11 cellular contexts compared by ENCODE assay signal in genomic region chr15:85584791-85585360, GRCh38.
DNase-seq lines count a peak whose midpoint lies in the region; ATAC-seq and TF ChIP-seq lines count a peak whose summit lies in the region.
"Had no signal": no experiment of that assay in that cellular context is flagged by ENCODE, and none has a peak within 500 bp of the region (broad histone marks: within the 10 kb centered on the region; RNA-seq: fewer than 3 reads in every experiment).

No MANE protein-coding gene starts in this region.

- H3K36me3 ChIP-seq in duodenal mucosa (ENCODE audit: control insufficient read depth in 1 of 2, insufficient read depth in 2 of 2, low read length in 2 of 2), result peaks cover 0 to 9% of the 10 kb centered on the region in 2 donors
- H3K36me3 ChIP-seq in psoas muscle (ENCODE audit: insufficient read depth in 1 of 2, low read depth in 1 of 2), result peaks cover 0 to 7% of the 10 kb centered on the region in 2 donors

- peaks cover 84% of the 10 kb centered on the region for H3K36me3 Mint-ChIP-seq in Calu3 (ENCODE audit: insufficient read depth, unreplicated experiment)

- 23 to 35% (median 27%) methylated on average over 5 of the region's 5 CpGs for WGBS in psoas muscle, 3 donors

- H3K27ac ChIP-seq in duodenal mucosa (ENCODE audit: low read depth, low read length) (no peak overlapping the region), psoas muscle (peak overlapping the region; percentile 94)

- H3K9ac ChIP-seq in duodenal mucosa (ENCODE audit: low read depth in 1 of 2, low read length in 2 of 2), result no peak overlapping the region

- H3K4me1 Mint-ChIP-seq in Calu3 (ENCODE audit: low read depth, unreplicated experiment), result peaks cover 84% of the 10 kb centered on the region

- ATAC-seq in HG03565 (IDR thresholded peaks at IDR 0.05; ENCODE audit: unreplicated experiment) (peak; percentile 24), psoas muscle (no peak), HG02852 (IDR thresholded peaks at IDR 0.05; ENCODE audit: unreplicated experiment) (no peak)
- ATAC-seq: K562, left colon had no signal

- peak overlapping the region; percentile 66 for H3K27ac Mint-ChIP-seq in Calu3 (ENCODE audit: unreplicated experiment)

- no peaks in the 10 kb centered on the region for H3K9me3 Mint-ChIP-seq in Calu3 (ENCODE audit: low read depth, unreplicated experiment)

- peak overlapping the region; percentile 3 to 45 for H3K4me3 ChIP-seq in duodenal mucosa (ENCODE audit: low read depth in 1 of 2, low read length in 2 of 2)
- peak overlapping the region; percentile 69 for H3K4me3 ChIP-seq in psoas muscle
- H3K4me3 ChIP-seq: K562 had no signal

- H3K27me3 Mint-ChIP-seq in Calu3 (ENCODE audit: unreplicated experiment), result no peaks in the 10 kb centered on the region

- DNase-seq in Calu3 (no peak), psoas muscle (no peak), ecto neural progenitor cell (ENCODE audit: low spot score) (no peak), NCI-H1930 (lab: John Stamatoyannopoulos, UW) (no peak)
- DNase-seq in stimulated activated CD4-positive, alpha-beta T cell treated with anti-CD3 and anti-CD28 coated beads, Interleukin-12 subunit alpha, Interleukin-12 subunit beta, amount 100 ng/mL, for 4 hours, result no peak
- DNase-seq: SHP77 treated with DMSO at 0.1 percent for 48 hours had no signal

- no TSS peak for BruUV-seq in Calu3 (replicated peaks; lab: Mats Ljungman, UMichigan)

- H3K4me1 ChIP-seq in duodenal mucosa (ENCODE audit: control insufficient read depth in 1 of 2, insufficient read depth in 2 of 2, low read length in 2 of 2) (peaks cover 60 to 74% of the 10 kb centered on the region in 2 donors), psoas muscle (peaks cover 75% of the 10 kb centered on the region)

- TF ChIP-seq CTCF in Calu3 (IDR thresholded peaks at IDR 0.05; ENCODE audit: unreplicated experiment) (no peak), psoas muscle (IDR thresholded peaks at IDR 0.05) (no peak)

- H3K9me3 ChIP-seq in duodenal mucosa (ENCODE audit: control insufficient read depth in 1 of 2, low read length in 2 of 2), result no peaks in the 10 kb centered on the region
- H3K9me3 ChIP-seq in psoas muscle, result no peaks in the 10 kb centered on the region

- intact Hi-C loops in Calu3 (cut with micrococcal nuclease; ENCODE audit: unreplicated experiment) (loop anchor here (10.0 kb wide), 1 partner anchor 250 kb away; no protein-coding TSS in a partner anchor), psoas muscle (cut with DNase I) (loop anchor here in 1 of 2 donors (5.0 kb wide), 1 partner anchor 37 kb away; no protein-coding TSS in a partner anchor)

- CTCF ChIA-PET in Calu3 (lab: Charles Lee), result interaction anchor here (1.5 kb wide), 1 partner anchor 42 kb away, joined by 4 read pairs; no protein-coding TSS in a partner anchor

- peak overlapping the region; percentile 51 for H3K4me3 Mint-ChIP-seq in Calu3 (ENCODE audit: low read depth, unreplicated experiment)

- no peaks in the 10 kb centered on the region for H3K27me3 ChIP-seq in duodenal mucosa (ENCODE audit: control insufficient read depth in 1 of 2, insufficient read depth in 2 of 2, low read length in 2 of 2)
- no peaks in the 10 kb centered on the region for H3K27me3 ChIP-seq in psoas muscle (ENCODE audit: insufficient read depth in 3 of 3, low read length in 2 of 3)
